In the genomic region with DNA sequence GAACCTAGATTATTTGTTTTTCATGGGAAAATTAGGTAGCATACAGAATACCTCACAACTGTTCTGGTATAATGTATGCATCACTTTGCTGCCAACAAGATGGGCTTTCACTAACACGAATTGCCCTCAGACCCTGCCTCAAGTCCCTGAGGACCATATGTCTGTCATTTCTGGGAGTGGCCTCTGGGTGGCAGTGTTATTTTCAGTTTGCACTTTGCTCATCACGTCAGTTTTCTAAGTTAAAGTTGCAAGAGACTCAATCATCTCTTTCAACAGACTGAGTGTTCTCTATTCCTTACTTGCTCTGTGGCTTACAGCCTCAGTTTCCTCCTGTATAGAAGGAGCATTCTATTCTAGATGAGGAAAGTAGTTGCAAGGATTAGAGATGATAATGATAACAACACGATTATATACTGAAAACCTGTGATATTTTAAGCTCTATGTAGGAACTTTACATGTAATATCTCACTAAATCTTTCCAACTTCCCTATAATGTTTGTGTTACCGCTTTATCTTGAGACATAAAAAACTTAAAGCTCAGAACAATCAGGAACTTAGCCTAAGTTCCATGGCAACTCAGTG, we compare ENCODE assay signal across 8 cellular contexts. TPM values are rescaled to one million over a fixed set of nuclear protein-coding genes. Genes with fewer than 3 reads are reported as not detected.
DNase-seq lines count a peak whose midpoint lies in the region; ATAC-seq and TF ChIP-seq lines count a peak whose summit lies in the region.

No MANE protein-coding gene starts in this region.

- TF ChIP-seq CTCF in chondrocyte (IDR thresholded peaks at IDR 0.05) (peak; percentile 90), liver (IDR thresholded peaks at IDR 0.05; ENCODE audit: low read depth, low read length, missing input control) (peak; percentile 76)

- H3K9me3 Mint-ChIP-seq in chondrocyte (ENCODE audit: low read depth), result peaks cover 3% of the 10 kb centered on the region

- peaks cover 0 to 4% (median 0%) of the 10 kb centered on the region in 4 donors for H3K4me1 ChIP-seq in liver (ENCODE audit: control insufficient read depth in 4 of 4, insufficient read depth in 4 of 4, low read length in 3 of 4)

- H3K27ac Mint-ChIP-seq in chondrocyte (ENCODE audit: unreplicated experiment), result no peak overlapping the region

- peak; percentile 82 for ATAC-seq in HG02885 (IDR thresholded peaks at IDR 0.05; ENCODE audit: poor library complexity, unreplicated experiment)

- no peaks in the 10 kb centered on the region for H3K9me3 ChIP-seq in liver (ENCODE audit: control insufficient read depth in 4 of 4, low read length in 3 of 4)

- WGBS in liver, result 18% methylated on average over 4 of the region's 4 CpGs

- no peaks in the 10 kb centered on the region for H3K36me3 ChIP-seq in liver (ENCODE audit: control insufficient read depth in 4 of 4, insufficient read depth in 3 of 4, low read depth in 1 of 4, low read length in 3 of 4)

- H3K27ac ChIP-seq in liver (ENCODE audit: low read depth in 1 of 2, low read length in 2 of 2), result no peak overlapping the region

- no peak overlapping the region for H3K4me3 Mint-ChIP-seq in chondrocyte (ENCODE audit: unreplicated experiment)

- H3K27me3 Mint-ChIP-seq in chondrocyte (ENCODE audit: low read depth), result no peaks in the 10 kb centered on the region

- H3K4me1 Mint-ChIP-seq in chondrocyte (ENCODE audit: low read depth), result peaks cover 31% of the 10 kb centered on the region

- no peak overlapping the region for H3K4me3 ChIP-seq in liver (ENCODE audit: low read depth in 1 of 3, low read length in 3 of 3)

- DNase-seq in SIG-M5 treated with dmso at 0.1 percent for 504 hours (lab: John Stamatoyannopoulos, UW; ENCODE audit: unreplicated experiment) (peak; percentile 63), SIG-M5 (lab: John Stamatoyannopoulos, UW) (no peak), NCI-H2227 treated with DMSO at 0.1 percent for 48 hours (lab: John Stamatoyannopoulos, UW) (peak; percentile 33), chondrocyte (ENCODE audit: low spot score) (no peak)
- peak; percentile 39 to 41 for DNase-seq in activated CD4-positive, alpha-beta T cell treated with anti-CD3 and anti-CD28 coated beads for 24 hours (ENCODE audit: low read depth in 2 of 2)
- DNase-seq in stimulated activated CD8-positive, alpha-beta memory T cell treated with anti-CD3 and anti-CD28 coated beads, Interleukin-15, amount 100 ng/mL, for 1 hour (ENCODE audit: low read depth), result peak; percentile 16

- TF ChIP-seq RAD21 in liver (IDR thresholded peaks at IDR 0.05), result peak; percentile 86 to 89

- H3K9ac ChIP-seq in liver (ENCODE audit: low read depth in 1 of 2, low read length in 2 of 2), result no peak overlapping the region

- H3K27me3 ChIP-seq in liver (ENCODE audit: control insufficient read depth in 4 of 4, insufficient read depth in 4 of 4, low read length in 3 of 4), result no peaks in the 10 kb centered on the region

- H3K36me3 Mint-ChIP-seq in chondrocyte (ENCODE audit: low read depth), result peaks cover 6% of the 10 kb centered on the region

TF ChIP-seq in liver, 16 proteins besides CTCF, POLR2A, EP300 and RAD21:
- peak; percentile 22 for TF ChIP-seq HNF4G (IDR thresholded peaks at IDR 0.05)
- TF ChIP-seq, protein P1, sequence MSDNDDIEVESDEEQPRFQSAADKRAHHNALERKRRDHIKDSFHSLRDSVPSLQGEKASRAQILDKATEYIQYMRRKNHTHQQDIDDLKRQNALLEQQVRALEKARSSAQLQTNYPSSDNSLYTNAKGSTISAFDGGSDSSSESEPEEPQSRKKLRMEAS (IDR thresholded peaks at IDR 0.05), result no peak
- TF ChIP-seq HNF4A (conservative IDR thresholded peaks at IDR 0.05), result peak; percentile 64 to 76

RNA-seq across cellular contexts. Expression of a gene that starts 55.7 kb away (rescaled TPM):
- 0.10 to 0.36 TPM in 2 of 3 replicates, not detected in the other for total RNA-seq in chondrocyte
- total RNA-seq in liver, result not detected
- polyA plus RNA-seq in liver, result not detected

Comparison
In these comparisons a context has a peak if more than half of its experiments do, and no peak if none do; other contexts are left out.
1. DNase-seq: peak in SIG-M5 treated with dmso at 0.1 percent for 504 hours (single experiment), NCI-H2227 treated with DMSO at 0.1 percent for 48 hours (single experiment), activated CD4-positive, alpha-beta T cell treated with anti-CD3 and anti-CD28 coated beads for 24 hours (2 of 2) and stimulated activated CD8-positive, alpha-beta memory T cell treated with anti-CD3 and anti-CD28 coated beads, Interleukin-15, amount 100 ng/mL, for 1 hour (single experiment); none in SIG-M5 (single experiment) and chondrocyte (single experiment).